ENCODE assay signal across 1 cellular context in the genomic region with DNA sequence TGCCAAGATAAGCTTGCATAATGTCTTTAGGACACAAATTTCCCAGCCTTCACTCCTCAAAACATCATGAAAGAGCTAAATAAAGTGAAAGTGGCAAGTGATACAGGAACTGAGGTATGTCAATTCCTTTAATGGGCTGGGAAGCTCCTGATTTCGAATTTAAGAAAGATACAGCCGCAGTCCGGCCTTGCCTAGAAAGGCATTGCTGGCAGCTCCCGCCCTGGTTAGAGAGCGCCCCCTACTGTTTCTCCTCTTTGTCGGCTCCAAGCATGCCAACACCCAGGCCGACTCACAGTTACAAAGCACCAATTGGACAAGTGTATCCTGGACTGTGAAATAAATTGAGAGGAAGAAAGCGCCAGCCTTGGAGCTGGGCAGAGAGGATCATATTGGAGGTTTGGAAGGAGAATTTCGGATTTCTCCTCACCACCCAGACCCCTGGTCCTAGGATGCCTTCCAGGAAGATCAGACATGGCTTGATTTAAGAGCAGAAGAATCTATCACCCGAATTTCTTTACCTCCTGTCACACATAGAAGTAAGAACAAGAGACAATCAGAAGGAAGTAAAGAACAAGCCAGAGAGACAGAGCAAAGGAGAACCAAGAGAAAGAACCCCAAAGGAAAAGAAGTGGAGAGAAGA.
TF ChIP-seq lines count a peak whose summit lies in the region.

No MANE protein-coding gene starts in this region.

TF ChIP-seq in K562, 482 proteins besides CTCF, POLR2A, EP300 and RAD21 (continued from another document and continues in another):
- TF ChIP-seq, protein P1, sequence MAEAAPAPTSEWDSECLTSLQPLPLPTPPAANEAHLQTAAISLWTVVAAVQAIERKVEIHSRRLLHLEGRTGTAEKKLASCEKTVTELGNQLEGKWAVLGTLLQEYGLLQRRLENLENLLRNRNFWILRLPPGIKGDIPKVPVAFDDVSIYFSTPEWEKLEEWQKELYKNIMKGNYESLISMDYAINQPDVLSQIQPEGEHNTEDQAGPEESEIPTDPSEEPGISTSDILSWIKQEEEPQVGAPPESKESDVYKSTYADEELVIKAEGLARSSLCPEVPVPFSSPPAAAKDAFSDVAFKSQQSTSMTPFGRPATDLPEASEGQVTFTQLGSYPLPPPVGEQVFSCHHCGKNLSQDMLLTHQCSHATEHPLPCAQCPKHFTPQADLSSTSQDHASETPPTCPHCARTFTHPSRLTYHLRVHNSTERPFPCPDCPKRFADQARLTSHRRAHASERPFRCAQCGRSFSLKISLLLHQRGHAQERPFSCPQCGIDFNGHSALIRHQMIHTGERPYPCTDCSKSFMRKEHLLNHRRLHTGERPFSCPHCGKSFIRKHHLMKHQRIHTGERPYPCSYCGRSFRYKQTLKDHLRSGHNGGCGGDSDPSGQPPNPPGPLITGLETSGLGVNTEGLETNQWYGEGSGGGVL (CRISPR knock-in tag; IDR thresholded peaks at IDR 0.05): no peak
- TF ChIP-seq, protein P2, sequence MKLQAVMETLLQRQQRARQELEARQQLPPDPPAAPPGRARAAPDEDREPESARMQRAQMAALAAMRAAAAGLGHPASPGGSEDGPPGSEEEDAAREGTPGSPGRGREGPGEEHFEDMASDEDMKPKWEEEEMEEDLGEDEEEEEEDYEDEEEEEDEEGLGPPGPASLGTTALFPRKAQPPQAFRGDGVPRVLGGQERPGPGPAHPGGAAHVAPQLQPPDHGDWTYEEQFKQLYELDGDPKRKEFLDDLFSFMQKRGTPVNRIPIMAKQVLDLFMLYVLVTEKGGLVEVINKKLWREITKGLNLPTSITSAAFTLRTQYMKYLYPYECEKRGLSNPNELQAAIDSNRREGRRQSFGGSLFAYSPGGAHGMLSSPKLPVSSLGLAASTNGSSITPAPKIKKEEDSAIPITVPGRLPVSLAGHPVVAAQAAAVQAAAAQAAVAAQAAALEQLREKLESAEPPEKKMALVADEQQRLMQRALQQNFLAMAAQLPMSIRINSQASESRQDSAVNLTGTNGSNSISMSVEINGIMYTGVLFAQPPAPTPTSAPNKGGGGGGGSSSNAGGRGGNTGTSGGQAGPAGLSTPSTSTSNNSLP (IDR thresholded peaks at IDR 0.05; ENCODE audit: borderline replicate concordance, low read depth, low read length): peak; percentile 57; the same call in 1 of the 2 replicates
- TF ChIP-seq ZNF707 (CRISPR knock-in tag; conservative IDR thresholded peaks at IDR 0.05) (no peak), NFIX (CRISPR knock-in tag; IDR thresholded peaks at IDR 0.05; ENCODE audit: low read depth) (no peak), POLR3G (IDR thresholded peaks at IDR 0.05; ENCODE audit: extremely low read depth, insufficient read length, insufficient replicate concordance) (no peak), HNRNPLL (IDR thresholded peaks at IDR 0.05; ENCODE audit: low read depth, low read length, poor library complexity, severe bottlenecking) (no peak), BHLHE40 (IDR thresholded peaks at IDR 0.05; ENCODE audit: low read length) (peak; percentile 35; the same call in 1 of the 2 replicates), TCFL5 (CRISPR knock-in tag; conservative IDR thresholded peaks at IDR 0.05) (no peak), CXXC5 (CRISPR knock-in tag; IDR thresholded peaks at IDR 0.05) (no peak), TEAD1 (CRISPR knock-in tag; IDR thresholded peaks at IDR 0.05) (no peak), SNIP1 (IDR thresholded peaks at IDR 0.05; ENCODE audit: low read depth) (no peak), STAT5A (IDR thresholded peaks at IDR 0.05; ENCODE audit: borderline replicate concordance, low read length) (no peak), ZC3H4 (CRISPR knock-in tag; IDR thresholded peaks at IDR 0.05; ENCODE audit: borderline replicate concordance) (no peak), PHF20 (IDR thresholded peaks at IDR 0.05; ENCODE audit: partially characterized antibody) (no peak), MAFG (tag; conservative IDR thresholded peaks at IDR 0.05) (no peak), ZNF57 (CRISPR knock-in tag; IDR thresholded peaks at IDR 0.05) (no peak), TRIM28 (IDR thresholded peaks at IDR 0.05) (no peak), PTBP1 (IDR thresholded peaks at IDR 0.05; ENCODE audit: low read depth, low read length) (no peak), HSF4 (CRISPR knock-in tag; IDR thresholded peaks at IDR 0.05; ENCODE audit: borderline replicate concordance) (no peak), ZNF124 (CRISPR knock-in tag; IDR thresholded peaks at IDR 0.05) (no peak), CC2D1A (IDR thresholded peaks at IDR 0.05) (peak; percentile 75), CHD2 (IDR thresholded peaks at IDR 0.05; ENCODE audit: low read depth, low read length) (no peak), ZNF445 (CRISPR knock-in tag; IDR thresholded peaks at IDR 0.05; ENCODE audit: low read depth) (no peak), ZNF589 (CRISPR knock-in tag; IDR thresholded peaks at IDR 0.05; ENCODE audit: low read depth) (no peak), FOXA3 (CRISPR knock-in tag; conservative IDR thresholded peaks at IDR 0.05 in 1 of 2, IDR thresholded peaks at IDR 0.05 in 1 of 2) (no peak), PTRF (tag; IDR thresholded peaks at IDR 0.05) (no peak), TCF3 (CRISPR knock-in tag; IDR thresholded peaks at IDR 0.05) (no peak), PRPF4 (IDR thresholded peaks at IDR 0.05; ENCODE audit: insufficient read depth, low read depth, low read length, poor library complexity, severe bottlenecking) (no peak), RCOR1 (IDR thresholded peaks at IDR 0.05; ENCODE audit: borderline replicate concordance in 1 of 2, low read depth in 2 of 2, low read length in 2 of 2) (peak in 1 of 2 experiments; percentile 41; a peak in 1 of 4 replicates), SMAD1 (IDR thresholded peaks at IDR 0.05; ENCODE audit: low read depth, low read length, partially characterized antibody) (no peak), HDGF (IDR thresholded peaks at IDR 0.05) (no peak)
- TF ChIP-seq, protein P3, sequence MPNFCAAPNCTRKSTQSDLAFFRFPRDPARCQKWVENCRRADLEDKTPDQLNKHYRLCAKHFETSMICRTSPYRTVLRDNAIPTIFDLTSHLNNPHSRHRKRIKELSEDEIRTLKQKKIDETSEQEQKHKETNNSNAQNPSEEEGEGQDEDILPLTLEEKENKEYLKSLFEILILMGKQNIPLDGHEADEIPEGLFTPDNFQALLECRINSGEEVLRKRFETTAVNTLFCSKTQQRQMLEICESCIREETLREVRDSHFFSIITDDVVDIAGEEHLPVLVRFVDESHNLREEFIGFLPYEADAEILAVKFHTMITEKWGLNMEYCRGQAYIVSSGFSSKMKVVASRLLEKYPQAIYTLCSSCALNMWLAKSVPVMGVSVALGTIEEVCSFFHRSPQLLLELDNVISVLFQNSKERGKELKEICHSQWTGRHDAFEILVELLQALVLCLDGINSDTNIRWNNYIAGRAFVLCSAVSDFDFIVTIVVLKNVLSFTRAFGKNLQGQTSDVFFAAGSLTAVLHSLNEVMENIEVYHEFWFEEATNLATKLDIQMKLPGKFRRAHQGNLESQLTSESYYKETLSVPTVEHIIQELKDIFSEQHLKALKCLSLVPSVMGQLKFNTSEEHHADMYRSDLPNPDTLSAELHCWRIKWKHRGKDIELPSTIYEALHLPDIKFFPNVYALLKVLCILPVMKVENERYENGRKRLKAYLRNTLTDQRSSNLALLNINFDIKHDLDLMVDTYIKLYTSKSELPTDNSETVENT (CRISPR knock-in tag; IDR thresholded peaks at IDR 0.05): no peak
- TF ChIP-seq, protein P4, sequence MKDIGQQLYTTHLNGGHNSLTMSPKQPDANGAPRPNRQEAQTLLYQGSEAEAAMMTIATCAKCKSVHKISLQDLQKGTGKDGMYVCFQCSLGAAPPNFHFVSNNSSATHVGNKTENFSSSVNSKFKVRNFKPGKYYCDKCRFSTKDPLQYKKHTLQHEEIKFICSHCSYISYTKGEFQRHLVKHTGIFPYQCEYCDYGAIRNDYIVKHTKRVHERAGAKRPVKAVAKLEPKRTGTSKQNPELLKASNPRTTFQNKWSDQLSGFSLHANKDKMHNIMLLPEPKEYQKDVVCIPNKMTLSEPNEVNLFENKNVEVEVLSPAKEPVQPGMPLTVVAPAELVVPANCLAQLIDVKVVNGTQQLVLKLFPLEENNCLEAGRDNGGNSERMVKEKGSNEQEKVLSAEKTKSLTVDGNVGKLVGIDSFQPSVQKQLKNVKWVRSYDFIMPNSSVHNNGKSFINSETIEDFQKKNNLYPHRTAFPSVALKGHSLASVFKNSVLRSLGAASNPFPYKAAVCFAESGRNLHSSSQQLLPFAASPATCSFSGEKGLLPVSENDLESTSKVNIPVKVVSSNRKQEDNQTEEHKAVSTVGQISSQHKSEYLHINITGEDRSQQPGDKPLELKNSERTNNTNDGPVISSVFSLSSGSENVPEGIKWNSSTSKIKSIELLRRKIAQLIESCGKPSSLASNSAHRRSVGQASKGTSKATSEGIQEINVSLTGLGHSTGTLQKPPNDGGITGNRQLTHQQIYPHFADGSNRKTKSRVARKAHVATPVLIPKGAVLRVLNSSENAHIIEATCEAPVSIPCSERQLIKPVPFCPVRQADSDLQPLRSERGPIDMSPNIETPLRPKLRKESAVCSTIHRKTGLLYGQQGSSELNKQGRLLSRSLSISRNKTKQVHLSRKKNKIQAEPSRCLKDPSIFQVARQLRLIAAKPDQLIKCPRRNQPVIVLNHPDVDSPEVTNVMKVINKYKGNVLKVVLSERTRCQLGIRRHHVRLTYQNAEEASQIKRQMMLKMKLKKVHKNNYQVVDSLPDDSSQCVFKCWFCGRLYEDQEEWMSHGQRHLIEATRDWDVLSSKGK (CRISPR knock-in tag; IDR thresholded peaks at IDR 0.05): no peak
- TF ChIP-seq, protein P5, sequence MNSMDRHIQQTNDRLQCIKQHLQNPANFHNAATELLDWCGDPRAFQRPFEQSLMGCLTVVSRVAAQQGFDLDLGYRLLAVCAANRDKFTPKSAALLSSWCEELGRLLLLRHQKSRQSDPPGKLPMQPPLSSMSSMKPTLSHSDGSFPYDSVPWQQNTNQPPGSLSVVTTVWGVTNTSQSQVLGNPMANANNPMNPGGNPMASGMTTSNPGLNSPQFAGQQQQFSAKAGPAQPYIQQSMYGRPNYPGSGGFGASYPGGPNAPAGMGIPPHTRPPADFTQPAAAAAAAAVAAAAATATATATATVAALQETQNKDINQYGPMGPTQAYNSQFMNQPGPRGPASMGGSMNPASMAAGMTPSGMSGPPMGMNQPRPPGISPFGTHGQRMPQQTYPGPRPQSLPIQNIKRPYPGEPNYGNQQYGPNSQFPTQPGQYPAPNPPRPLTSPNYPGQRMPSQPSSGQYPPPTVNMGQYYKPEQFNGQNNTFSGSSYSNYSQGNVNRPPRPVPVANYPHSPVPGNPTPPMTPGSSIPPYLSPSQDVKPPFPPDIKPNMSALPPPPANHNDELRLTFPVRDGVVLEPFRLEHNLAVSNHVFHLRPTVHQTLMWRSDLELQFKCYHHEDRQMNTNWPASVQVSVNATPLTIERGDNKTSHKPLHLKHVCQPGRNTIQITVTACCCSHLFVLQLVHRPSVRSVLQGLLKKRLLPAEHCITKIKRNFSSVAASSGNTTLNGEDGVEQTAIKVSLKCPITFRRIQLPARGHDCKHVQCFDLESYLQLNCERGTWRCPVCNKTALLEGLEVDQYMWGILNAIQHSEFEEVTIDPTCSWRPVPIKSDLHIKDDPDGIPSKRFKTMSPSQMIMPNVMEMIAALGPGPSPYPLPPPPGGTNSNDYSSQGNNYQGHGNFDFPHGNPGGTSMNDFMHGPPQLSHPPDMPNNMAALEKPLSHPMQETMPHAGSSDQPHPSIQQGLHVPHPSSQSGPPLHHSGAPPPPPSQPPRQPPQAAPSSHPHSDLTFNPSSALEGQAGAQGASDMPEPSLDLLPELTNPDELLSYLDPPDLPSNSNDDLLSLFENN (IDR thresholded peaks at IDR 0.05; ENCODE audit: low read depth in 2 of 2, low read length in 2 of 2): no peak
- TF ChIP-seq, protein P6, sequence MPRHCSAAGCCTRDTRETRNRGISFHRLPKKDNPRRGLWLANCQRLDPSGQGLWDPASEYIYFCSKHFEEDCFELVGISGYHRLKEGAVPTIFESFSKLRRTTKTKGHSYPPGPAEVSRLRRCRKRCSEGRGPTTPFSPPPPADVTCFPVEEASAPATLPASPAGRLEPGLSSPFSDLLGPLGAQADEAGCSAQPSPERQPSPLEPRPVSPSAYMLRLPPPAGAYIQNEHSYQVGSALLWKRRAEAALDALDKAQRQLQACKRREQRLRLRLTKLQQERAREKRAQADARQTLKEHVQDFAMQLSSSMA (CRISPR knock-in tag; IDR thresholded peaks at IDR 0.05): no peak
- TF ChIP-seq, protein P7, sequence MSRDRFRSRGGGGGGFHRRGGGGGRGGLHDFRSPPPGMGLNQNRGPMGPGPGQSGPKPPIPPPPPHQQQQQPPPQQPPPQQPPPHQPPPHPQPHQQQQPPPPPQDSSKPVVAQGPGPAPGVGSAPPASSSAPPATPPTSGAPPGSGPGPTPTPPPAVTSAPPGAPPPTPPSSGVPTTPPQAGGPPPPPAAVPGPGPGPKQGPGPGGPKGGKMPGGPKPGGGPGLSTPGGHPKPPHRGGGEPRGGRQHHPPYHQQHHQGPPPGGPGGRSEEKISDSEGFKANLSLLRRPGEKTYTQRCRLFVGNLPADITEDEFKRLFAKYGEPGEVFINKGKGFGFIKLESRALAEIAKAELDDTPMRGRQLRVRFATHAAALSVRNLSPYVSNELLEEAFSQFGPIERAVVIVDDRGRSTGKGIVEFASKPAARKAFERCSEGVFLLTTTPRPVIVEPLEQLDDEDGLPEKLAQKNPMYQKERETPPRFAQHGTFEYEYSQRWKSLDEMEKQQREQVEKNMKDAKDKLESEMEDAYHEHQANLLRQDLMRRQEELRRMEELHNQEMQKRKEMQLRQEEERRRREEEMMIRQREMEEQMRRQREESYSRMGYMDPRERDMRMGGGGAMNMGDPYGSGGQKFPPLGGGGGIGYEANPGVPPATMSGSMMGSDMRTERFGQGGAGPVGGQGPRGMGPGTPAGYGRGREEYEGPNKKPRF (IDR thresholded peaks at IDR 0.05; ENCODE audit: low read depth, low read length): no peak
- TF ChIP-seq, protein P8, sequence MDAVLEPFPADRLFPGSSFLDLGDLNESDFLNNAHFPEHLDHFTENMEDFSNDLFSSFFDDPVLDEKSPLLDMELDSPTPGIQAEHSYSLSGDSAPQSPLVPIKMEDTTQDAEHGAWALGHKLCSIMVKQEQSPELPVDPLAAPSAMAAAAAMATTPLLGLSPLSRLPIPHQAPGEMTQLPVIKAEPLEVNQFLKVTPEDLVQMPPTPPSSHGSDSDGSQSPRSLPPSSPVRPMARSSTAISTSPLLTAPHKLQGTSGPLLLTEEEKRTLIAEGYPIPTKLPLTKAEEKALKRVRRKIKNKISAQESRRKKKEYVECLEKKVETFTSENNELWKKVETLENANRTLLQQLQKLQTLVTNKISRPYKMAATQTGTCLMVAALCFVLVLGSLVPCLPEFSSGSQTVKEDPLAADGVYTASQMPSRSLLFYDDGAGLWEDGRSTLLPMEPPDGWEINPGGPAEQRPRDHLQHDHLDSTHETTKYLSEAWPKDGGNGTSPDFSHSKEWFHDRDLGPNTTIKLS (IDR thresholded peaks at IDR 0.05; ENCODE audit: borderline replicate concordance, low read depth): peak; percentile 31; the same call in 1 of the 2 replicates
